ENCODE assay signal across 25 cellular contexts in genomic region chr13:67219113-67219512, GRCh38. TPM values are rescaled to one million over a fixed set of nuclear protein-coding genes. Genes with fewer than 3 reads are reported as not detected.
DNase-seq lines count a peak whose midpoint lies in the region; ATAC-seq, FAIRE-seq and TF ChIP-seq lines count a peak whose summit lies in the region.
"Had no signal": no experiment of that assay in that cellular context is flagged by ENCODE, and none has a peak within 500 bp of the region (broad histone marks: within the 10 kb centered on the region; RNA-seq: fewer than 3 reads in every experiment).

No MANE protein-coding gene starts in this region.

- H2AFZ ChIP-seq in OCI-LY7 (ENCODE audit: low read length) = peak overlapping the region; percentile 27; the same call in 1 of the 2 replicates
- H2AFZ ChIP-seq: GM23338 had no signal

- ATAC-seq in A549 = no peak
- ATAC-seq: GM23338, HCT116 had no signal

- no peak for TF ChIP-seq EP300 in A549 (IDR thresholded peaks at IDR 0.05)

- no peak overlapping the region for H3K4me3 ChIP-seq in A549
- no peak overlapping the region for H3K4me3 ChIP-seq in OCI-LY7 (ENCODE audit: low read depth, low read length, poor library complexity, severe bottlenecking)
- H3K4me3 ChIP-seq: BLaER1 treated with 17β-estradiol and CSF1 and Interleukin-3, amounts not matched to agents 10 nM and 100 nM; GM23338 had no signal

- H3K79me2 ChIP-seq in OCI-LY7 (ENCODE audit: insufficient read depth, low read depth, low read length) = peaks cover 71% of the 10 kb centered on the region

- H3K27ac Mint-ChIP-seq in brain = peak overlapping the region in 3 of 5 experiments; percentile 19 to 51 (median 20)
- no peak overlapping the region for H3K27ac Mint-ChIP-seq in HFFc6
- H3K27ac Mint-ChIP-seq: CD14-positive monocyte; CD4-positive, alpha-beta T cell; CD8-positive, alpha-beta memory T cell; GM23338; H9 had no signal

- TF ChIP-seq POLR2A in A549 (IDR thresholded peaks at IDR 0.05; ENCODE audit: low read length) = no peak

- no peaks in the 10 kb centered on the region for H3K9me3 Mint-ChIP-seq in brain
- no peaks in the 10 kb centered on the region for H3K9me3 Mint-ChIP-seq in HFFc6
- H3K9me3 Mint-ChIP-seq: CD14-positive monocyte; CD4-positive, alpha-beta T cell; CD8-positive, alpha-beta memory T cell; GM23338; H9 had no signal

- H3K9me2 ChIP-seq in OCI-LY7 (ENCODE audit: insufficient read depth, low read length) = no peaks in the 10 kb centered on the region

- POLR2A ChIA-PET in A549 (lab: Yijun Ruan, JAX) (no interaction called here), OCI-LY7 (lab: Charles Lee) (interaction anchor here (0.8 to 1.4 kb wide), 2 partner anchors 61 to 224 kb away, joined by 3 read pairs; no protein-coding TSS in a partner anchor)

- no peaks in the 10 kb centered on the region for H4K20me1 ChIP-seq in OCI-LY7 (ENCODE audit: insufficient read depth, low read length)
- H4K20me1 ChIP-seq: BLaER1 treated with 17β-estradiol and CSF1 and Interleukin-3, amounts not matched to agents 10 nM and 100 nM had no signal

- peak overlapping the region; percentile 95; the same call in 1 of the 3 replicates for H3K4me2 ChIP-seq in A549
- peak overlapping the region; percentile 1; the same call in 1 of the 2 replicates for H3K4me2 ChIP-seq in OCI-LY7 (ENCODE audit: low read length)
- H3K4me2 ChIP-seq: BLaER1 treated with 17β-estradiol and CSF1 and Interleukin-3, amounts not matched to agents 10 nM and 100 nM; GM23338 had no signal

- H3K36me3 Mint-ChIP-seq in brain (no peaks in the 10 kb centered on the region), HFFc6 (ENCODE audit: low read depth) (no peaks in the 10 kb centered on the region)
- H3K36me3 Mint-ChIP-seq: CD14-positive monocyte; CD8-positive, alpha-beta memory T cell had no signal

- whole genome bisulfite sequencing in A549 (ENCODE audit: missing lambda C conversion rate) = 94% methylated on average over 1 of the region's 1 CpG

- H3K4me1 ChIP-seq in A549 (peaks cover 36% of the 10 kb centered on the region), OCI-LY7 (ENCODE audit: insufficient read depth, low read length, poor library complexity, severe bottlenecking) (peaks cover 46% of the 10 kb centered on the region)
- H3K4me1 ChIP-seq: BE2C had no signal

- intact Hi-C loops in OCI-LY7 (cut with micrococcal nuclease; ENCODE audit: unreplicated experiment) = no loop called here

- DNase-seq in A549 (ENCODE audit: low read depth in 1 of 2, low spot score in 1 of 2) (no peak), OCI-LY7 (ENCODE audit: low spot score) (no peak), frontal cortex (ENCODE audit: low spot score in 2 of 2) (no peak), DMS79 treated with DMSO at 0.1 percent for 48 hours (lab: John Stamatoyannopoulos, UW) (no peak), HFFc6 (no peak), Kasumi-1 (lab: John Stamatoyannopoulos, UW) (no peak), NCI-H146 (lab: John Stamatoyannopoulos, UW) (no peak)
- DNase-seq: ACHN; AML-193; BE2C; CD4-positive, alpha-beta T cell; CD8-positive, alpha-beta memory T cell; DMS53; DND-41; H9 had no signal

- H3K27ac ChIP-seq in A549 (no peak overlapping the region), OCI-LY7 (ENCODE audit: low read depth, low read length, poor library complexity, severe bottlenecking) (no peak overlapping the region)
- H3K27ac ChIP-seq: 22Rv1; BLaER1 treated with 17β-estradiol and CSF1 and Interleukin-3, amounts not matched to agents 10 nM and 100 nM had no signal

- no peaks in the 10 kb centered on the region for H3K27me3 Mint-ChIP-seq in brain
- no peaks in the 10 kb centered on the region for H3K27me3 Mint-ChIP-seq in HFFc6 (ENCODE audit: insufficient read depth)
- H3K27me3 Mint-ChIP-seq: CD4-positive, alpha-beta T cell; CD8-positive, alpha-beta memory T cell had no signal

- CTCF ChIA-PET in A549 (lab: Yijun Ruan, JAX) = no interaction called here
- CTCF ChIA-PET in OCI-LY7 (lab: Charles Lee; ENCODE audit: unreplicated experiment) = no interaction called here

- H3K4me1 Mint-ChIP-seq in brain (peaks cover 61% of the 10 kb centered on the region), HFFc6 (ENCODE audit: low read depth) (peaks cover 16% of the 10 kb centered on the region)

- H3K36me3 ChIP-seq in OCI-LY7 (ENCODE audit: insufficient read depth, low read length) = no peaks in the 10 kb centered on the region
- H3K36me3 ChIP-seq: BE2C had no signal

- no peak for TF ChIP-seq CTCF in A549 (IDR thresholded peaks at IDR 0.05)
- TF ChIP-seq CTCF in OCI-LY7 (conservative IDR thresholded peaks at IDR 0.05; ENCODE audit: low read length) = no peak
- no peak for TF ChIP-seq CTCF in brain (conservative IDR thresholded peaks at IDR 0.05)
- TF ChIP-seq CTCF in HFFc6 (IDR thresholded peaks at IDR 0.05) = no peak

- BruUV-seq in OCI-LY7 (replicated peaks; lab: Mats Ljungman, UMichigan) = no TSS peak

- no peak for TF ChIP-seq RAD21 in A549 (conservative IDR thresholded peaks at IDR 0.05 in 1 of 2, IDR thresholded peaks at IDR 0.05 in 1 of 2)

- H3K9me3 ChIP-seq in A549 = no peaks in the 10 kb centered on the region
- no peaks in the 10 kb centered on the region for H3K9me3 ChIP-seq in OCI-LY7 (ENCODE audit: low read length)
- H3K9me3 ChIP-seq: BE2C had no signal

- H3K4me3 Mint-ChIP-seq in brain = peak overlapping the region in 3 of 5 experiments; percentile 18 to 60 (median 58)
- no peak overlapping the region for H3K4me3 Mint-ChIP-seq in HFFc6
- H3K4me3 Mint-ChIP-seq: CD14-positive monocyte; CD4-positive, alpha-beta T cell; CD8-positive, alpha-beta memory T cell; GM23338; H9 had no signal

- no peak for FAIRE-seq in A549 (lab: Jason Lieb, UNC)
- peak; percentile 58 for FAIRE-seq in frontal cortex (lab: Jason Lieb, UNC)
- FAIRE-seq: A204.1, G401.6, GM12892, GM19239 had no signal

TF ChIP-seq in A549, 52 proteins besides CTCF, POLR2A, EP300 and RAD21:
- TF ChIP-seq CBX8 (IDR thresholded peaks at IDR 0.05) = no peak
- no peak for TF ChIP-seq RFX5 (IDR thresholded peaks at IDR 0.05)
- TF ChIP-seq MAZ (IDR thresholded peaks at IDR 0.05; ENCODE audit: borderline replicate concordance, low read depth, low read length) = no peak
- no peak for TF ChIP-seq BCL3 (IDR thresholded peaks at IDR 0.05)
- TF ChIP-seq FOSB (CRISPR knock-in tag; IDR thresholded peaks at IDR 0.05) = no peak
- no peak for TF ChIP-seq ESRRA (IDR thresholded peaks at IDR 0.05; ENCODE audit: borderline replicate concordance, low read length)
- TF ChIP-seq EHF (CRISPR knock-in tag; IDR thresholded peaks at IDR 0.05) = no peak
- TF ChIP-seq PBX3 (IDR thresholded peaks at IDR 0.05) = no peak
- TF ChIP-seq HES2 (IDR thresholded peaks at IDR 0.05) = no peak
- no peak for TF ChIP-seq HOXB5 (CRISPR knock-in tag; IDR thresholded peaks at IDR 0.05)
- no peak for TF ChIP-seq NR3C1 (IDR thresholded peaks at IDR 0.05)
- TF ChIP-seq USF2 (IDR thresholded peaks at IDR 0.05) = no peak
- no peak for TF ChIP-seq CBX2 (IDR thresholded peaks at IDR 0.05; ENCODE audit: borderline replicate concordance, low read depth)
- TF ChIP-seq JUN (IDR thresholded peaks at IDR 0.05) = no peak
- no peak for TF ChIP-seq SREBF2 (IDR thresholded peaks at IDR 0.05)
- no peak for TF ChIP-seq POLR2AphosphoS2 (conservative IDR thresholded peaks at IDR 0.05; ENCODE audit: low read length)
- TF ChIP-seq JUNB (IDR thresholded peaks at IDR 0.05) = no peak

RNA-seq across cellular contexts. Expression of gene PCDH9, which starts 11.0 kb away (rescaled TPM):
- polyA plus RNA-seq in A549 (2011; rRNA removed) (29.5 and 30.3 TPM in 2 replicates), A549 (2017; fragmentation: RNase III; extraction: RNeasy Plus Mini Kit Qiagen cat#74134 plus additional on column Dnase treatment) (13.2 to 16.0 TPM (median 14.1 TPM) in 3 replicates), brain (ENCODE audit: insufficient read depth, low read depth, low replicate concordance) (9.9 TPM)
- 14.7 and 17.4 TPM in 2 replicates for polyA plus RNA-seq in A549 (2012; cell fraction: cytosol; rRNA removed)
- polyA plus RNA-seq in A549 (2012; cell fraction: nucleus; rRNA removed) = 10.3 and 13.0 TPM in 2 replicates
- polyA minus RNA-seq in A549 (2011; rRNA and poly(A)+ RNA removed) = 46.7 and 56.9 TPM in 2 replicates
- 19.8 and 20.1 TPM in 2 replicates for total RNA-seq in OCI-LY7 (2014; rRNA removed; shearing (Covaris generic))
- total RNA-seq in OCI-LY7 (2022) (26.0 and 31.6 TPM in 2 replicates), frontal cortex (64.4 TPM)
- 1 to 10 TPM; 2.0 to 6.7 (median 2.6) TPM for total RNA-seq in HFFc6 (2021; fragmentation: NEBNext Ultra II Directional; extraction: Animal tissue kit (Norgen Biotek cat#: 25700))
